In genomic region chr4:76212301-76212700, GRCh38 we compare ENCODE assay signal across 8 cellular contexts. TPM values are rescaled to one million over a fixed set of nuclear protein-coding genes. Genes with fewer than 3 reads are reported as not detected.
DNase-seq lines count a peak whose midpoint lies in the region; ATAC-seq and TF ChIP-seq lines count a peak whose summit lies in the region.

No MANE protein-coding gene starts in this region.

- 16% methylated on average over 2 of the region's 2 CpGs for WGBS in right cardiac atrium

- H3K4me3 ChIP-seq in HCT116 (replicated peaks in 1 of 2; ENCODE audit: low read depth in 1 of 2, low read length in 2 of 2) (peak overlapping the region in 1 of 2 experiments; percentile 77; a peak in 3 of 4 replicates), right cardiac atrium (ENCODE audit: low read length) (peak overlapping the region; percentile 79), skeletal muscle tissue (ENCODE audit: low read length in 3 of 3) (peak overlapping the region; percentile 94 to 99 (median 98))

- H3K4me2 ChIP-seq in HCT116 (ENCODE audit: low read length), result peak overlapping the region; percentile 99

- H3K79me2 ChIP-seq in HCT116 (ENCODE audit: insufficient read depth, low read length), result peaks cover 54% of the 10 kb centered on the region

- no peaks in the 10 kb centered on the region for H3K9me3 ChIP-seq in HCT116 (ENCODE audit: control insufficient read depth in 1 of 2, insufficient read depth in 1 of 2, low read depth in 1 of 2, low read length in 2 of 2)
- no peaks in the 10 kb centered on the region for H3K9me3 ChIP-seq in right cardiac atrium (ENCODE audit: control insufficient read depth, low read length)
- H3K9me3 ChIP-seq in skeletal muscle tissue (ENCODE audit: control insufficient read depth in 3 of 3, low read length in 3 of 3), result no peaks in the 10 kb centered on the region

- RAD21 ChIA-PET in HCT116 (lab: Charles Lee; ENCODE audit: low non-redundant PET in 1 of 2, low total read pairs in 2 of 2, uncharacterized antibody in 2 of 2, unreplicated experiment in 2 of 2), result no interaction called here

- CTCF ChIA-PET in HCT116 (lab: Charles Lee), result no interaction called here
- CTCF ChIA-PET in activated CD4-positive, alpha-beta memory T cell treated with anti-CD3 and anti-CD28 coated beads, Interleukin-2, amount 10 ng/mL, durations not matched to agents 7 days and 5 days (lab: Charles Lee), result interaction anchor here (1.2 to 3.8 kb wide), 4 partner anchors 12 to 166 kb away, joined by 4 to 15 read pairs (median 8); partner anchors contain the start of gene STBD1

- ATAC-seq in HCT116, result no peak
- ATAC-seq in right cardiac atrium, result no peak
- ATAC-seq in HG02678 (IDR thresholded peaks at IDR 0.05; ENCODE audit: unreplicated experiment), result no peak

- no peaks in the 10 kb centered on the region for H3K9me3 Mint-ChIP-seq in activated CD4-positive, alpha-beta memory T cell treated with anti-CD3 and anti-CD28 coated beads, Interleukin-2, amount 10 ng/mL, durations not matched to agents 7 days and 5 days

- TF ChIP-seq POLR2A in HCT116 (IDR thresholded peaks at IDR 0.05; ENCODE audit: borderline replicate concordance, extremely low read depth, insufficient read depth, insufficient read length), result no peak

- intact Hi-C loops in HCT116 (cut with micrococcal nuclease), result no loop called here
- intact Hi-C loops in right cardiac atrium (cut with DNase I), result loop anchor here in 2 of 4 donors (2.0 to 10.0 kb wide), 2 partner anchors 64 to 92 kb away; partner anchors contain the start of genes NUP54 (in 1 of the 2) and STBD1 (in 1 of the 2)

- H3K9me2 ChIP-seq in HCT116 (ENCODE audit: insufficient read depth), result no peaks in the 10 kb centered on the region

- H3K9ac ChIP-seq in HCT116 (ENCODE audit: low read length) (peak overlapping the region; percentile 79), skeletal muscle tissue (ENCODE audit: low read depth in 1 of 3, low read length in 3 of 3) (peak overlapping the region; percentile 95 to 98 (median 96))

- H4K20me1 ChIP-seq in HCT116 (ENCODE audit: insufficient read depth), result no peaks in the 10 kb centered on the region

- no peaks in the 10 kb centered on the region for H3K36me3 ChIP-seq in HCT116 (ENCODE audit: control insufficient read depth in 1 of 2, insufficient read depth in 2 of 2, low read length in 2 of 2)
- no peaks in the 10 kb centered on the region for H3K36me3 ChIP-seq in skeletal muscle tissue (ENCODE audit: control insufficient read depth in 3 of 3, insufficient read depth in 3 of 3, low read length in 3 of 3)

- H3K27me3 ChIP-seq in HCT116 (ENCODE audit: insufficient read depth, low read length) (no peaks in the 10 kb centered on the region), right cardiac atrium (ENCODE audit: control insufficient read depth, insufficient read depth) (no peaks in the 10 kb centered on the region), skeletal muscle tissue (ENCODE audit: control insufficient read depth in 3 of 3, insufficient read depth in 3 of 3, low read length in 3 of 3) (no peaks in the 10 kb centered on the region)

- H3K4me1 ChIP-seq in HCT116 (ENCODE audit: control insufficient read depth in 1 of 2, insufficient read depth in 2 of 2, low read length in 2 of 2), result peaks cover 18 to 35% of the 10 kb centered on the region in 2 experiments; a peak in 3 of 4 replicates
- peaks cover 16% of the 10 kb centered on the region for H3K4me1 ChIP-seq in right cardiac atrium (ENCODE audit: control insufficient read depth, insufficient read depth, low read length)
- peaks cover 78 to 92% (median 88%) of the 10 kb centered on the region in 3 donors for H3K4me1 ChIP-seq in skeletal muscle tissue (ENCODE audit: control insufficient read depth in 3 of 3, insufficient read depth in 3 of 3, low read length in 3 of 3)

- H3K4me3 Mint-ChIP-seq in activated CD4-positive, alpha-beta memory T cell treated with anti-CD3 and anti-CD28 coated beads, Interleukin-2, amount 10 ng/mL, durations not matched to agents 7 days and 5 days, result peak overlapping the region; percentile 75

- TF ChIP-seq RAD21 in HCT116 (IDR thresholded peaks at IDR 0.05; ENCODE audit: low read depth), result no peak

- peaks cover 40% of the 10 kb centered on the region for H3K4me1 Mint-ChIP-seq in activated CD4-positive, alpha-beta memory T cell treated with anti-CD3 and anti-CD28 coated beads, Interleukin-2, amount 10 ng/mL, durations not matched to agents 7 days and 5 days

- H3K27ac ChIP-seq in HCT116 (ENCODE audit: low read depth, low read length) (no peak overlapping the region), right cardiac atrium (ENCODE audit: low read length) (peak overlapping the region; percentile 98), skeletal muscle tissue (ENCODE audit: low read depth, low read length) (peak overlapping the region; percentile 97)

- BruUV-seq in HCT116 (replicated peaks; lab: Mats Ljungman, UMichigan), result no TSS peak

- H3K27me3 Mint-ChIP-seq in activated CD4-positive, alpha-beta memory T cell treated with anti-CD3 and anti-CD28 coated beads, Interleukin-2, amount 10 ng/mL, durations not matched to agents 7 days and 5 days, result no peaks in the 10 kb centered on the region

- DNase-seq in HCT116 (ENCODE audit: low read depth, low spot score) (no peak), right cardiac atrium (no peak), NCI-H2029 treated with DMSO at 0.1 percent for 48 hours (lab: John Stamatoyannopoulos, UW) (no peak), NCI-H1436 treated with DMSO at 0.1 percent for 48 hours (lab: John Stamatoyannopoulos, UW) (no peak)
- DNase-seq in activated CD4-positive, alpha-beta memory T cell treated with anti-CD3 and anti-CD28 coated beads, Interleukin-2, amount 10 ng/mL, durations not matched to agents 7 days and 5 days, result no peak
- no peak for DNase-seq in central memory CD4-positive, alpha-beta T cell

- POLR2A ChIA-PET in HCT116 (lab: Charles Lee), result no interaction called here
- POLR2A ChIA-PET in activated CD4-positive, alpha-beta memory T cell treated with anti-CD3 and anti-CD28 coated beads, Interleukin-2, amount 10 ng/mL, durations not matched to agents 7 days and 5 days (lab: Charles Lee), result interaction anchor here (1.4 to 2.7 kb wide), 3 partner anchors 13 to 93 kb away, joined by 3 to 12 read pairs (median 10); partner anchors contain the start of gene NUP54

- peak overlapping the region; percentile 54 for H3K27ac Mint-ChIP-seq in activated CD4-positive, alpha-beta memory T cell treated with anti-CD3 and anti-CD28 coated beads, Interleukin-2, amount 10 ng/mL, durations not matched to agents 7 days and 5 days

- no peak for TF ChIP-seq CTCF in HCT116 (IDR thresholded peaks at IDR 0.05 in 2 of 3, conservative IDR thresholded peaks at IDR 0.05 in 1 of 3; ENCODE audit: borderline replicate concordance in 1 of 3, insufficient read depth in 1 of 3, low read depth in 2 of 3, low read length in 2 of 3)

- no peak overlapping the region for H2AFZ ChIP-seq in HCT116 (ENCODE audit: low read depth, low read length, poor library complexity, severe bottlenecking)

- H3K36me3 Mint-ChIP-seq in activated CD4-positive, alpha-beta memory T cell treated with anti-CD3 and anti-CD28 coated beads, Interleukin-2, amount 10 ng/mL, durations not matched to agents 7 days and 5 days (ENCODE audit: low read depth), result no peaks in the 10 kb centered on the region

TF ChIP-seq in HCT116, 20 proteins besides CTCF, POLR2A, EP300 and RAD21 (continues in another document):
- TF ChIP-seq ELF1 (IDR thresholded peaks at IDR 0.05; ENCODE audit: borderline replicate concordance, low read depth) (no peak), ZBTB33 (IDR thresholded peaks at IDR 0.05; ENCODE audit: extremely low read depth, insufficient replicate concordance, low read length) (no peak), SIN3A (IDR thresholded peaks at IDR 0.05; ENCODE audit: low read depth) (no peak), SP1 (IDR thresholded peaks at IDR 0.05; ENCODE audit: low read depth) (no peak), ZNF274 (IDR thresholded peaks at IDR 0.05; ENCODE audit: low read depth, low read length) (no peak), EZH2 (IDR thresholded peaks at IDR 0.05) (no peak), CBX3 (IDR thresholded peaks at IDR 0.05; ENCODE audit: low read depth) (no peak), ATF3 (IDR thresholded peaks at IDR 0.05) (no peak), CEBPB (IDR thresholded peaks at IDR 0.05; ENCODE audit: low read depth) (no peak), EZH2phosphoT487 (IDR thresholded peaks at IDR 0.05; ENCODE audit: borderline replicate concordance) (no peak), SRF (IDR thresholded peaks at IDR 0.05; ENCODE audit: low read depth) (no peak), ZFX (IDR thresholded peaks at IDR 0.05) (no peak), EGR1 (IDR thresholded peaks at IDR 0.05; ENCODE audit: low read depth) (no peak)

RNA-seq across cellular contexts. Expression of gene SCARB2, which starts 1.3 kb away (rescaled TPM):
- total RNA-seq in HCT116 (2021; ENCODE audit: unreplicated experiment) (51.3 TPM), right cardiac atrium (100 to 1,000 TPM; 102 to 139 (median 105) TPM), skeletal muscle tissue (125 TPM)
- 40.8 and 44.0 TPM in 2 replicates for polyA plus RNA-seq in HCT116 (2012)
- 10 to 100 TPM; 22.3 to 23.2 TPM for total RNA-seq in activated CD4-positive, alpha-beta memory T cell treated with anti-CD3 and anti-CD28 coated beads, Interleukin-2, amount 10 ng/mL, durations not matched to agents 7 days and 5 days
- polyA plus RNA-seq in right cardiac atrium, result 78.2 TPM

RNA-seq across cellular contexts. Expression of gene FAM47E, which starts 39.2 kb away (rescaled TPM):
- total RNA-seq in HCT116 (2021; ENCODE audit: unreplicated experiment) (0.91 TPM), right cardiac atrium (1 to 10 TPM; 2.6 to 3.3 (median 2.9) TPM), skeletal muscle tissue (0.52 TPM)
- polyA plus RNA-seq in HCT116 (2012), result 0.54 and 0.65 TPM in 2 replicates
- not detected for total RNA-seq in activated CD4-positive, alpha-beta memory T cell treated with anti-CD3 and anti-CD28 coated beads, Interleukin-2, amount 10 ng/mL, durations not matched to agents 7 days and 5 days
- polyA plus RNA-seq in right cardiac atrium, result 4.5 TPM
